ENCODE assay signal across 13 cellular contexts in genomic region chr13:111178417-111178816, GRCh38.
DNase-seq lines count a peak whose midpoint lies in the region; ATAC-seq and TF ChIP-seq lines count a peak whose summit lies in the region.
"Had no signal": no experiment of that assay in that cellular context is flagged by ENCODE, and none has a peak within 500 bp of the region (broad histone marks: within the 10 kb centered on the region; RNA-seq: fewer than 3 reads in every experiment).

No MANE protein-coding gene starts in this region.

- no peak overlapping the region for H4K8ac ChIP-seq in mesendoderm (ENCODE audit: low read depth, low read length)

- H3K27me3 ChIP-seq in ascending aorta (no peaks in the 10 kb centered on the region), mesendoderm (ENCODE audit: insufficient read depth, low read length, poor library complexity) (no peaks in the 10 kb centered on the region)
- H3K27me3 ChIP-seq: MG63 had no signal

- no peak overlapping the region for H3K18ac ChIP-seq in mesendoderm (ENCODE audit: low read length)

- peaks cover 57% of the 10 kb centered on the region for H3K79me2 ChIP-seq in mesendoderm (ENCODE audit: control insufficient read depth, insufficient read depth, low read length)

- intact Hi-C loops in ascending aorta (cut with DNase I): loop anchor here (1.0 to 2.0 kb wide), 2 partner anchors 25 to 40 kb away; no protein-coding TSS in a partner anchor

- H3K56ac ChIP-seq in mesendoderm (ENCODE audit: low read length): no peak overlapping the region

- DNase-seq in DMS 273 (lab: John Stamatoyannopoulos, UW; ENCODE audit: unreplicated experiment) (peak; percentile 66), DMS 273 treated with DMSO at 0.1 percent for 48 hours (lab: John Stamatoyannopoulos, UW) (no peak), ascending aorta (ENCODE audit: low spot score in 2 of 2) (peak in 1 of 2 donors; percentile 79), immature natural killer cell (no peak), substantia nigra (lab: John Stamatoyannopoulos, UW) (peak in 10 of 49 donors; percentile 7 to 25 (median 14)), A172 (ENCODE audit: low spot score) (no peak), mesendoderm (no peak)
- DNase-seq: activated CD4-positive, alpha-beta T cell treated with anti-CD3 and anti-CD28 coated beads for 4 hours; cortex of kidney; MG63; OCI-M1 had no signal

- H3K4me3 ChIP-seq in ascending aorta (peak overlapping the region; percentile 18 to 31), mesendoderm (ENCODE audit: low read length) (no peak overlapping the region)
- H3K4me3 ChIP-seq: MG63 had no signal

- no peak overlapping the region for H3K23ac ChIP-seq in mesendoderm (ENCODE audit: low read length)

- TF ChIP-seq CTCF in ascending aorta (IDR thresholded peaks at IDR 0.05): no peak

- H3K27ac ChIP-seq in ascending aorta: peak overlapping the region; percentile 92 to 96
- peak overlapping the region; percentile 21 for H3K27ac ChIP-seq in substantia nigra (ENCODE audit: low read depth, low read length, poor library complexity, severe bottlenecking)
- no peak overlapping the region for H3K27ac ChIP-seq in mesendoderm (ENCODE audit: low read depth, low read length)
- H3K27ac ChIP-seq: 22Rv1 had no signal

- H2BK5ac ChIP-seq in mesendoderm (ENCODE audit: low read length): no peak overlapping the region

- no peak overlapping the region for H2AK5ac ChIP-seq in mesendoderm (ENCODE audit: low read length)

- peaks cover 45% of the 10 kb centered on the region for H3K79me1 ChIP-seq in mesendoderm (ENCODE audit: low read length)

- no peak overlapping the region for H3K4ac ChIP-seq in mesendoderm (ENCODE audit: low read depth, low read length)

- H2BK120ac ChIP-seq in mesendoderm (ENCODE audit: low read depth, low read length): no peak overlapping the region

- H3K4me1 ChIP-seq in ascending aorta (peaks cover 23 to 66% of the 10 kb centered on the region in 2 donors), mesendoderm (ENCODE audit: control insufficient read depth, low read depth, low read length) (no peaks in the 10 kb centered on the region)

- peaks cover 0 to 11% (median 8%) of the 10 kb centered on the region in 3 donors for H3K36me3 Mint-ChIP-seq in immature natural killer cell

- H3K27me3 Mint-ChIP-seq in immature natural killer cell (ENCODE audit: low read depth in 3 of 3): peaks cover 9 to 12% (median 11%) of the 10 kb centered on the region in 3 donors

- no CpG with 5 or more reads among the region's 4 CpGs for WGBS in mesendoderm (ENCODE audit: extremely low coverage, insufficient coverage, low lambda C conversion rate)

- H3K9ac ChIP-seq in mesendoderm (ENCODE audit: low read length): no peak overlapping the region

- H3K4me2 ChIP-seq in mesendoderm (ENCODE audit: low read length): no peak overlapping the region

- no peak for ATAC-seq in GM18498 (IDR thresholded peaks at IDR 0.05; ENCODE audit: unreplicated experiment)

- no peaks in the 10 kb centered on the region for H3K9me3 ChIP-seq in ascending aorta
- H3K9me3 ChIP-seq: MG63 had no signal

- no peaks in the 10 kb centered on the region for H3K9me3 Mint-ChIP-seq in immature natural killer cell

- no peak overlapping the region for H2BK15ac ChIP-seq in mesendoderm (replicated peaks; ENCODE audit: low read depth)

- H4K5ac ChIP-seq in mesendoderm (ENCODE audit: low read length): no peak overlapping the region

- peaks cover 74 to 88% of the 10 kb centered on the region in 2 donors for H3K4me1 Mint-ChIP-seq in immature natural killer cell

- peak overlapping the region; percentile 93 to 99 (median 98) for H3K27ac Mint-ChIP-seq in immature natural killer cell

- H3K36me3 ChIP-seq in ascending aorta (no peaks in the 10 kb centered on the region), mesendoderm (ENCODE audit: control insufficient read depth, insufficient read depth, low read length) (no peaks in the 10 kb centered on the region)

- H3K4me3 Mint-ChIP-seq in immature natural killer cell: no peak overlapping the region
